Comparison of ENCODE assay signal across 1 cellular context in genomic region chr16:70527315-70527996, GRCh38.
TF ChIP-seq lines count a peak whose summit lies in the region.

No MANE protein-coding gene starts in this region.

TF ChIP-seq in endothelial cell of umbilical vein, 7 proteins besides CTCF, POLR2A, EP300 and RAD21:
- no peak for TF ChIP-seq GATA2 (IDR thresholded peaks at IDR 0.05; ENCODE audit: insufficient read depth, insufficient read length, low read depth, low read length)
- no peak for TF ChIP-seq EZH2 (IDR thresholded peaks at IDR 0.05; ENCODE audit: borderline replicate concordance, low read depth, low read length, severe bottlenecking)
- no peak for TF ChIP-seq JUN (IDR thresholded peaks at IDR 0.05; ENCODE audit: borderline replicate concordance, insufficient read depth, insufficient read length, low read depth)
- no peak for TF ChIP-seq POLR2AphosphoS5 (IDR thresholded peaks at IDR 0.05; ENCODE audit: insufficient read depth, low read depth, low read length)
- TF ChIP-seq MYC (IDR thresholded peaks at IDR 0.05; ENCODE audit: low read depth, low read length): no peak
